Comparison of ENCODE assay signal across 29 cellular contexts in genomic region chr3:171430530-171430929, GRCh38. TPM values are rescaled to one million over a fixed set of nuclear protein-coding genes. Genes with fewer than 3 reads are reported as not detected.
"Had no signal": no experiment of that assay in that cellular context is flagged by ENCODE, and none has a peak within 500 bp of the region (broad histone marks: within the 10 kb centered on the region; RNA-seq: fewer than 3 reads in every experiment).

No MANE protein-coding gene starts in this region.

- H3K9me3 Mint-ChIP-seq: activated CD4-positive, alpha-beta memory T cell treated with anti-CD3 and anti-CD28 coated beads for 36 hours; activated CD4-positive, alpha-beta T cell treated with anti-CD3 and anti-CD28 coated beads, Interleukin-2, amount 10 ng/mL, durations not matched to agents 7 days and 5 days; activated naive CD4-positive, alpha-beta T cell treated with anti-CD3 and anti-CD28 coated beads, Interleukin-2, amount 10 ng/mL, durations not matched to agents 7 days and 5 days; activated T-helper 17 cell treated with anti-CD3 and anti-CD28 coated beads, Interleukin-2, amount 50 U/mL, for 72 hours; T-cell had no signal

- ATAC-seq: activated T-helper 17 cell treated with anti-CD3 and anti-CD28 coated beads, Interleukin-2, amount 50 U/mL, for 72 hours; Right ventricle myocardium inferior; T-cell had no signal

- H3K27ac Mint-ChIP-seq: activated CD4-positive, alpha-beta memory T cell treated with anti-CD3 and anti-CD28 coated beads for 36 hours; activated CD4-positive, alpha-beta T cell treated with anti-CD3 and anti-CD28 coated beads, Interleukin-2, amount 10 ng/mL, durations not matched to agents 7 days and 5 days; activated naive CD4-positive, alpha-beta T cell treated with anti-CD3 and anti-CD28 coated beads, Interleukin-2, amount 10 ng/mL, durations not matched to agents 7 days and 5 days; activated naive CD8-positive, alpha-beta T cell treated with anti-CD3 and anti-CD28 coated beads for 36 hours; activated T-helper 17 cell treated with anti-CD3 and anti-CD28 coated beads, Interleukin-2, amount 50 U/mL, for 72 hours; T-cell had no signal

- H3K9me3 ChIP-seq: MG63 had no signal

- H3K36me3 ChIP-seq: MG63 had no signal

- H3K4me3 ChIP-seq: MG63, SK-N-MC had no signal

- H3K4me3 Mint-ChIP-seq: activated CD4-positive, alpha-beta memory T cell treated with anti-CD3 and anti-CD28 coated beads for 36 hours; activated CD4-positive, alpha-beta T cell treated with anti-CD3 and anti-CD28 coated beads, Interleukin-2, amount 10 ng/mL, durations not matched to agents 7 days and 5 days; activated naive CD4-positive, alpha-beta T cell treated with anti-CD3 and anti-CD28 coated beads, Interleukin-2, amount 10 ng/mL, durations not matched to agents 7 days and 5 days; activated naive CD8-positive, alpha-beta T cell treated with anti-CD3 and anti-CD28 coated beads for 36 hours; activated T-helper 17 cell treated with anti-CD3 and anti-CD28 coated beads, Interleukin-2, amount 50 U/mL, for 72 hours; T-cell had no signal

- DNase-seq: activated CD4-positive, alpha-beta memory T cell treated with anti-CD3 and anti-CD28 coated beads for 36 hours; activated CD4-positive, alpha-beta T cell treated with anti-CD3 and anti-CD28 coated beads, Interleukin-2, amount 10 ng/mL, durations not matched to agents 7 days and 5 days; activated CD4-positive, CD25-positive, alpha-beta regulatory T cell treated with anti-CD3 and anti-CD28 coated beads, Interleukin-2, amount 50 U/mL, for 72 hours; activated gamma-delta T cell; activated naive CD4-positive, alpha-beta T cell treated with anti-CD3 and anti-CD28 coated beads, Interleukin-2, amount 10 ng/mL, durations not matched to agents 7 days and 5 days; activated naive CD8-positive, alpha-beta T cell treated with anti-CD3 and anti-CD28 coated beads for 36 hours; activated T-cell treated with anti-CD3 and anti-CD28 coated beads for 4 hours; activated T-cell treated with anti-CD3 and anti-CD28 coated beads, Interleukin-2, amount 50 U/mL, for 48 hours; anterior cingulate cortex; MG63; MV-4-11; NCI-H1092 treated with DMSO at 0.1 percent for 48 hours; NCI-H1417 treated with DMSO at 0.1 percent for 48 hours; NCI-H1694; NCI-H2029; NCI-H2107; NCI-H2171 treated with DMSO at 0.1 percent for 48 hours; NCI-H345; NCI-H510A; NCI-H526 treated with DMSO at 0.1 percent for 48 hours; NCI-H82; RPMI8226; T-cell; T-helper 2 cell; T1000 had no signal

- H3K27me3 Mint-ChIP-seq: activated CD4-positive, alpha-beta memory T cell treated with anti-CD3 and anti-CD28 coated beads for 36 hours; activated CD4-positive, alpha-beta T cell treated with anti-CD3 and anti-CD28 coated beads, Interleukin-2, amount 10 ng/mL, durations not matched to agents 7 days and 5 days; activated naive CD4-positive, alpha-beta T cell treated with anti-CD3 and anti-CD28 coated beads, Interleukin-2, amount 10 ng/mL, durations not matched to agents 7 days and 5 days; activated naive CD8-positive, alpha-beta T cell treated with anti-CD3 and anti-CD28 coated beads for 36 hours; activated T-helper 17 cell treated with anti-CD3 and anti-CD28 coated beads, Interleukin-2, amount 50 U/mL, for 72 hours; T-cell had no signal

- H3K27ac ChIP-seq: SK-N-MC had no signal

- H3K4me1 Mint-ChIP-seq: activated CD4-positive, alpha-beta T cell treated with anti-CD3 and anti-CD28 coated beads, Interleukin-2, amount 10 ng/mL, durations not matched to agents 7 days and 5 days; activated naive CD4-positive, alpha-beta T cell treated with anti-CD3 and anti-CD28 coated beads, Interleukin-2, amount 10 ng/mL, durations not matched to agents 7 days and 5 days had no signal

RNA-seq across cellular contexts. Expression of gene TNIK, which starts 29.7 kb away (rescaled TPM):
- total RNA-seq: OCI-LY7 had no signal
